In genomic region chr10:13787015-13787421, GRCh38 we compare ENCODE assay signal across 8 cellular contexts.
DNase-seq lines count a peak whose midpoint lies in the region; ATAC-seq lines count a peak whose summit lies in the region.

No MANE protein-coding gene starts in this region.

- H3K4me3 ChIP-seq in ACC112 (ENCODE audit: low read depth, low read length) = no peak overlapping the region

- peak; percentile 76 for ATAC-seq in GM19452 (IDR thresholded peaks at IDR 0.05; ENCODE audit: unreplicated experiment)

- H3K27ac ChIP-seq in ACC112 (ENCODE audit: low read depth, low read length) = peak overlapping the region; percentile 39; the same call in 1 of the 2 replicates

- no peaks in the 10 kb centered on the region for H3K36me3 ChIP-seq in ACC112 (ENCODE audit: insufficient read depth, low read length)

- no peaks in the 10 kb centered on the region for H3K27me3 ChIP-seq in ACC112 (ENCODE audit: insufficient read depth, low read length)

- no peaks in the 10 kb centered on the region for H3K79me2 ChIP-seq in ACC112 (ENCODE audit: control insufficient read depth, insufficient read depth, low read length, unreplicated experiment)

- peaks cover 20% of the 10 kb centered on the region for H3K4me1 ChIP-seq in ACC112 (ENCODE audit: control insufficient read depth, insufficient read depth, low read length, unreplicated experiment)

- H2AFZ ChIP-seq in ACC112 (ENCODE audit: low read length, unreplicated experiment) = no peak overlapping the region

- DNase-seq in HPDE6-E6E7 (ENCODE audit: extremely low spot score) (peak; percentile 31), iPS-NIHi7 (ENCODE audit: extremely low spot score) (peak; percentile 38), NCI-H1105 (lab: John Stamatoyannopoulos, UW) (no peak), NCI-H1092 treated with DMSO at 0.1 percent for 48 hours (lab: John Stamatoyannopoulos, UW) (no peak)
- peak; percentile 75 for DNase-seq in activated T-cell treated with anti-CD3 and anti-CD28 coated beads, Interleukin-2, amount 50 U/mL, for 1 hour
- peak; percentile 51 for DNase-seq in stimulated activated CD8-positive, alpha-beta memory T cell treated with anti-CD3 and anti-CD28 coated beads, Interleukin-12 subunit alpha, Interleukin-12 subunit beta, amount 100 ng/mL, for 24 hours (ENCODE audit: extremely low read depth)

Comparison
In these comparisons a context has a peak if more than half of its experiments do, and no peak if none do; other contexts are left out.
1. DNase-seq: peak in HPDE6-E6E7 (single experiment), activated T-cell treated with anti-CD3 and anti-CD28 coated beads, Interleukin-2, amount 50 U/mL, for 1 hour (single experiment), iPS-NIHi7 (single experiment) and stimulated activated CD8-positive, alpha-beta memory T cell treated with anti-CD3 and anti-CD28 coated beads, Interleukin-12 subunit alpha, Interleukin-12 subunit beta, amount 100 ng/mL, for 24 hours (single experiment); none in NCI-H1105 (single experiment) and NCI-H1092 treated with DMSO at 0.1 percent for 48 hours (single experiment).